ENCODE assay signal across 1 cellular context in the genomic region with DNA sequence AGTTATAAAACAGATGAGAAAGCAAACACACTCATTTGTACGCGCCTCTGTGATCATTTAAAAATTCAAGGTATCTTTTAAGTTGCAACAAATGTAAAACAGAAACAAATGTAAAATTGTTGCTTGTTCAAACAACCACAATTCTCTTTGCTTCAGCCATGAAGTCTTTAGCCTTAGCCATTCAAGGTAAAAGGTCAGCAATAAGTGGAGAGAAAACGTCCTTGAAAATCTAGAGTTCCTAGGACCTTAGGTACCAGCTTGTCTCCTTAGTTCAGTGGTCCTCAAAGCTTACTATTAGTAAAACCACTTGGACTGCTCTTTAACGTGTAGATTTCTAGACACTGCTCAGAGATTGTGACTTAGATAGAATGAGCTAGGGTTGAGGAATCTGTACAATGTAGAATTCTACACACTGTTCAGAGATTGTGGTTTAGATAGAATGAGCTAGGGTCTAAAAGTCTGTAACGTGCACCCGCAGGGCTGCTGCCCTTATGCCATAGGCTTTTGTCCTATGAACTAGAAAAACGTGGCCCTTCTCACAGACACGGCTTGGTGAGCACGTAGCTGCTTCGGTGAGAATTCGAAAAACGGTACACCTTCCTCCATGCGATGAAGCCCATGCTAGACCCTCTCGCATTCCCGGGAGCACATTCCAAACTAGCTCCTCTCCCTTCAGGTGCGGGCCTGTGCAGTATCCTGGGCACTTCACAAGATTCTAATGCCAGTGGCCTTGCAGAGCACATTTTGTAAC.
A peak's percentile ranks its signal among the peaks of the same experiment; 100 is the strongest.
TF ChIP-seq lines count a peak whose summit lies in the region.

No MANE protein-coding gene starts in this region.

TF ChIP-seq in HepG2, 621 proteins besides CTCF, POLR2A, EP300 and RAD21 (continued from another document and continues in another):
- TF ChIP-seq, protein P1, sequence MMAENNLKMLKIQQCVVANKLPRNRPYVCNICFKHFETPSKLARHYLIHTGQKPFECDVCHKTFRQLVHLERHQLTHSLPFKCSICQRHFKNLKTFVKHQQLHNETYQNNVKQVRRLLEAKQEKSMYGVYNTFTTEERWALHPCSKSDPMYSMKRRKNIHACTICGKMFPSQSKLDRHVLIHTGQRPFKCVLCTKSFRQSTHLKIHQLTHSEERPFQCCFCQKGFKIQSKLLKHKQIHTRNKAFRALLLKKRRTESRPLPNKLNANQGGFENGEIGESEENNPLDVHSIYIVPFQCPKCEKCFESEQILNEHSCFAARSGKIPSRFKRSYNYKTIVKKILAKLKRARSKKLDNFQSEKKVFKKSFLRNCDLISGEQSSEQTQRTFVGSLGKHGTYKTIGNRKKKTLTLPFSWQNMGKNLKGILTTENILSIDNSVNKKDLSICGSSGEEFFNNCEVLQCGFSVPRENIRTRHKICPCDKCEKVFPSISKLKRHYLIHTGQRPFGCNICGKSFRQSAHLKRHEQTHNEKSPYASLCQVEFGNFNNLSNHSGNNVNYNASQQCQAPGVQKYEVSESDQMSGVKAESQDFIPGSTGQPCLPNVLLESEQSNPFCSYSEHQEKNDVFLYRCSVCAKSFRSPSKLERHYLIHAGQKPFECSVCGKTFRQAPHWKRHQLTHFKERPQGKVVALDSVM (CRISPR knock-in tag; IDR thresholded peaks at IDR 0.05) = no peak
- TF ChIP-seq, protein P2, sequence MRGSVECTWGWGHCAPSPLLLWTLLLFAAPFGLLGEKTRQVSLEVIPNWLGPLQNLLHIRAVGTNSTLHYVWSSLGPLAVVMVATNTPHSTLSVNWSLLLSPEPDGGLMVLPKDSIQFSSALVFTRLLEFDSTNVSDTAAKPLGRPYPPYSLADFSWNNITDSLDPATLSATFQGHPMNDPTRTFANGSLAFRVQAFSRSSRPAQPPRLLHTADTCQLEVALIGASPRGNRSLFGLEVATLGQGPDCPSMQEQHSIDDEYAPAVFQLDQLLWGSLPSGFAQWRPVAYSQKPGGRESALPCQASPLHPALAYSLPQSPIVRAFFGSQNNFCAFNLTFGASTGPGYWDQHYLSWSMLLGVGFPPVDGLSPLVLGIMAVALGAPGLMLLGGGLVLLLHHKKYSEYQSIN (CRISPR knock-in tag; IDR thresholded peaks at IDR 0.05; ENCODE audit: borderline replicate concordance) = no peak
- no peak for TF ChIP-seq MYNN (CRISPR knock-in tag; IDR thresholded peaks at IDR 0.05; ENCODE audit: low read depth)
- TF ChIP-seq, protein P3, sequence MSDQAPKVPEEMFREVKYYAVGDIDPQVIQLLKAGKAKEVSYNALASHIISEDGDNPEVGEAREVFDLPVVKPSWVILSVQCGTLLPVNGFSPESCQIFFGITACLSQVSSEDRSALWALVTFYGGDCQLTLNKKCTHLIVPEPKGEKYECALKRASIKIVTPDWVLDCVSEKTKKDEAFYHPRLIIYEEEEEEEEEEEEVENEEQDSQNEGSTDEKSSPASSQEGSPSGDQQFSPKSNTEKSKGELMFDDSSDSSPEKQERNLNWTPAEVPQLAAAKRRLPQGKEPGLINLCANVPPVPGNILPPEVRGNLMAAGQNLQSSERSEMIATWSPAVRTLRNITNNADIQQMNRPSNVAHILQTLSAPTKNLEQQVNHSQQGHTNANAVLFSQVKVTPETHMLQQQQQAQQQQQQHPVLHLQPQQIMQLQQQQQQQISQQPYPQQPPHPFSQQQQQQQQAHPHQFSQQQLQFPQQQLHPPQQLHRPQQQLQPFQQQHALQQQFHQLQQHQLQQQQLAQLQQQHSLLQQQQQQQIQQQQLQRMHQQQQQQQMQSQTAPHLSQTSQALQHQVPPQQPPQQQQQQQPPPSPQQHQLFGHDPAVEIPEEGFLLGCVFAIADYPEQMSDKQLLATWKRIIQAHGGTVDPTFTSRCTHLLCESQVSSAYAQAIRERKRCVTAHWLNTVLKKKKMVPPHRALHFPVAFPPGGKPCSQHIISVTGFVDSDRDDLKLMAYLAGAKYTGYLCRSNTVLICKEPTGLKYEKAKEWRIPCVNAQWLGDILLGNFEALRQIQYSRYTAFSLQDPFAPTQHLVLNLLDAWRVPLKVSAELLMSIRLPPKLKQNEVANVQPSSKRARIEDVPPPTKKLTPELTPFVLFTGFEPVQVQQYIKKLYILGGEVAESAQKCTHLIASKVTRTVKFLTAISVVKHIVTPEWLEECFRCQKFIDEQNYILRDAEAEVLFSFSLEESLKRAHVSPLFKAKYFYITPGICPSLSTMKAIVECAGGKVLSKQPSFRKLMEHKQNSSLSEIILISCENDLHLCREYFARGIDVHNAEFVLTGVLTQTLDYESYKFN (CRISPR knock-in tag; conservative IDR thresholded peaks at IDR 0.05) = 0 out of 2 replicates have a peak, but pooled peaks have one; percentile 18
- TF ChIP-seq, protein P4, sequence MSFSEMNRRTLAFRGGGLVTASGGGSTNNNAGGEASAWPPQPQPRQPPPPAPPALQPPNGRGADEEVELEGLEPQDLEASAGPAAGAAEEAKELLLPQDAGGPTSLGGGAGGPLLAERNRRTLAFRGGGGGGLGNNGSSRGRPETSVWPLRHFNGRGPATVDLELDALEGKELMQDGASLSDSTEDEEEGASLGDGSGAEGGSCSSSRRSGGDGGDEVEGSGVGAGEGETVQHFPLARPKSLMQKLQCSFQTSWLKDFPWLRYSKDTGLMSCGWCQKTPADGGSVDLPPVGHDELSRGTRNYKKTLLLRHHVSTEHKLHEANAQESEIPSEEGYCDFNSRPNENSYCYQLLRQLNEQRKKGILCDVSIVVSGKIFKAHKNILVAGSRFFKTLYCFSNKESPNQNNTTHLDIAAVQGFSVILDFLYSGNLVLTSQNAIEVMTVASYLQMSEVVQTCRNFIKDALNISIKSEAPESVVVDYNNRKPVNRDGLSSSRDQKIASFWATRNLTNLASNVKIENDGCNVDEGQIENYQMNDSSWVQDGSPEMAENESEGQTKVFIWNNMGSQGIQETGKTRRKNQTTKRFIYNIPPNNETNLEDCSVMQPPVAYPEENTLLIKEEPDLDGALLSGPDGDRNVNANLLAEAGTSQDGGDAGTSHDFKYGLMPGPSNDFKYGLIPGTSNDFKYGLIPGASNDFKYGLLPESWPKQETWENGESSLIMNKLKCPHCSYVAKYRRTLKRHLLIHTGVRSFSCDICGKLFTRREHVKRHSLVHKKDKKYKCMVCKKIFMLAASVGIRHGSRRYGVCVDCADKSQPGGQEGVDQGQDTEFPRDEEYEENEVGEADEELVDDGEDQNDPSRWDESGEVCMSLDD (CRISPR knock-in tag; IDR thresholded peaks at IDR 0.05; ENCODE audit: borderline replicate concordance) = no peak
- TF ChIP-seq MAFG (CRISPR knock-in tag; IDR thresholded peaks at IDR 0.05) = no peak
- TF ChIP-seq ZNF496 (CRISPR knock-in tag; IDR thresholded peaks at IDR 0.05; ENCODE audit: insufficient replicate concordance) = no peak
- TF ChIP-seq, protein P5, sequence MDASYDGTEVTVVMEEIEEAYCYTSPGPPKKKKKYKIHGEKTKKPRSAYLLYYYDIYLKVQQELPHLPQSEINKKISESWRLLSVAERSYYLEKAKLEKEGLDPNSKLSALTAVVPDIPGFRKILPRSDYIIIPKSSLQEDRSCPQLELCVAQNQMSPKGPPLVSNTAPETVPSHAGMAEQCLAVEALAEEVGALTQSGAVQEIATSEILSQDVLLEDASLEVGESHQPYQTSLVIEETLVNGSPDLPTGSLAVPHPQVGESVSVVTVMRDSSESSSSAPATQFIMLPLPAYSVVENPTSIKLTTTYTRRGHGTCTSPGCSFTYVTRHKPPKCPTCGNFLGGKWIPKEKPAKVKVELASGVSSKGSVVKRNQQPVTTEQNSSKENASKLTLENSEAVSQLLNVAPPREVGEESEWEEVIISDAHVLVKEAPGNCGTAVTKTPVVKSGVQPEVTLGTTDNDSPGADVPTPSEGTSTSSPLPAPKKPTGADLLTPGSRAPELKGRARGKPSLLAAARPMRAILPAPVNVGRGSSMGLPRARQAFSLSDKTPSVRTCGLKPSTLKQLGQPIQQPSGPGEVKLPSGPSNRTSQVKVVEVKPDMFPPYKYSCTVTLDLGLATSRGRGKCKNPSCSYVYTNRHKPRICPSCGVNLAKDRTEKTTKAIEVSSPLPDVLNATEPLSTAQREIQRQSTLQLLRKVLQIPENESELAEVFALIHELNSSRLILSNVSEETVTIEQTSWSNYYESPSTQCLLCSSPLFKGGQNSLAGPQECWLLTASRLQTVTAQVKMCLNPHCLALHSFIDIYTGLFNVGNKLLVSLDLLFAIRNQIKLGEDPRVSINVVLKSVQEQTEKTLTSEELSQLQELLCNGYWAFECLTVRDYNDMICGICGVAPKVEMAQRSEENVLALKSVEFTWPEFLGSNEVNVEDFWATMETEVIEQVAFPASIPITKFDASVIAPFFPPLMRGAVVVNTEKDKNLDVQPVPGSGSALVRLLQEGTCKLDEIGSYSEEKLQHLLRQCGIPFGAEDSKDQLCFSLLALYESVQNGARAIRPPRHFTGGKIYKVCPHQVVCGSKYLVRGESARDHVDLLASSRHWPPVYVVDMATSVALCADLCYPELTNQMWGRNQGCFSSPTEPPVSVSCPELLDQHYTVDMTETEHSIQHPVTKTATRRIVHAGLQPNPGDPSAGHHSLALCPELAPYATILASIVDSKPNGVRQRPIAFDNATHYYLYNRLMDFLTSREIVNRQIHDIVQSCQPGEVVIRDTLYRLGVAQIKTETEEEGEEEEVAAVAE (CRISPR knock-in tag; IDR thresholded peaks at IDR 0.05; ENCODE audit: borderline replicate concordance) = no peak
- TF ChIP-seq NCOA1 (CRISPR knock-in tag; IDR thresholded peaks at IDR 0.05) = no peak
- TF ChIP-seq ZNF674 (CRISPR knock-in tag; IDR thresholded peaks at IDR 0.05; ENCODE audit: low read depth) = no peak
- TF ChIP-seq TARDBP (CRISPR knock-in tag; IDR thresholded peaks at IDR 0.05) = no peak
- TF ChIP-seq, protein P6, sequence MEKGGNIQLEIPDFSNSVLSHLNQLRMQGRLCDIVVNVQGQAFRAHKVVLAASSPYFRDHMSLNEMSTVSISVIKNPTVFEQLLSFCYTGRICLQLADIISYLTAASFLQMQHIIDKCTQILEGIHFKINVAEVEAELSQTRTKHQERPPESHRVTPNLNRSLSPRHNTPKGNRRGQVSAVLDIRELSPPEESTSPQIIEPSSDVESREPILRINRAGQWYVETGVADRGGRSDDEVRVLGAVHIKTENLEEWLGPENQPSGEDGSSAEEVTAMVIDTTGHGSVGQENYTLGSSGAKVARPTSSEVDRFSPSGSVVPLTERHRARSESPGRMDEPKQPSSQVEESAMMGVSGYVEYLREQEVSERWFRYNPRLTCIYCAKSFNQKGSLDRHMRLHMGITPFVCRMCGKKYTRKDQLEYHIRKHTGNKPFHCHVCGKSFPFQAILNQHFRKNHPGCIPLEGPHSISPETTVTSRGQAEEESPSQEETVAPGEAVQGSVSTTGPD (CRISPR knock-in tag; IDR thresholded peaks at IDR 0.05) = no peak
- TF ChIP-seq ZNF263 (CRISPR knock-in tag; IDR thresholded peaks at IDR 0.05) = 0 out of 2 replicates have a peak, but pooled peaks have one; percentile 9
- TF ChIP-seq, protein P7, sequence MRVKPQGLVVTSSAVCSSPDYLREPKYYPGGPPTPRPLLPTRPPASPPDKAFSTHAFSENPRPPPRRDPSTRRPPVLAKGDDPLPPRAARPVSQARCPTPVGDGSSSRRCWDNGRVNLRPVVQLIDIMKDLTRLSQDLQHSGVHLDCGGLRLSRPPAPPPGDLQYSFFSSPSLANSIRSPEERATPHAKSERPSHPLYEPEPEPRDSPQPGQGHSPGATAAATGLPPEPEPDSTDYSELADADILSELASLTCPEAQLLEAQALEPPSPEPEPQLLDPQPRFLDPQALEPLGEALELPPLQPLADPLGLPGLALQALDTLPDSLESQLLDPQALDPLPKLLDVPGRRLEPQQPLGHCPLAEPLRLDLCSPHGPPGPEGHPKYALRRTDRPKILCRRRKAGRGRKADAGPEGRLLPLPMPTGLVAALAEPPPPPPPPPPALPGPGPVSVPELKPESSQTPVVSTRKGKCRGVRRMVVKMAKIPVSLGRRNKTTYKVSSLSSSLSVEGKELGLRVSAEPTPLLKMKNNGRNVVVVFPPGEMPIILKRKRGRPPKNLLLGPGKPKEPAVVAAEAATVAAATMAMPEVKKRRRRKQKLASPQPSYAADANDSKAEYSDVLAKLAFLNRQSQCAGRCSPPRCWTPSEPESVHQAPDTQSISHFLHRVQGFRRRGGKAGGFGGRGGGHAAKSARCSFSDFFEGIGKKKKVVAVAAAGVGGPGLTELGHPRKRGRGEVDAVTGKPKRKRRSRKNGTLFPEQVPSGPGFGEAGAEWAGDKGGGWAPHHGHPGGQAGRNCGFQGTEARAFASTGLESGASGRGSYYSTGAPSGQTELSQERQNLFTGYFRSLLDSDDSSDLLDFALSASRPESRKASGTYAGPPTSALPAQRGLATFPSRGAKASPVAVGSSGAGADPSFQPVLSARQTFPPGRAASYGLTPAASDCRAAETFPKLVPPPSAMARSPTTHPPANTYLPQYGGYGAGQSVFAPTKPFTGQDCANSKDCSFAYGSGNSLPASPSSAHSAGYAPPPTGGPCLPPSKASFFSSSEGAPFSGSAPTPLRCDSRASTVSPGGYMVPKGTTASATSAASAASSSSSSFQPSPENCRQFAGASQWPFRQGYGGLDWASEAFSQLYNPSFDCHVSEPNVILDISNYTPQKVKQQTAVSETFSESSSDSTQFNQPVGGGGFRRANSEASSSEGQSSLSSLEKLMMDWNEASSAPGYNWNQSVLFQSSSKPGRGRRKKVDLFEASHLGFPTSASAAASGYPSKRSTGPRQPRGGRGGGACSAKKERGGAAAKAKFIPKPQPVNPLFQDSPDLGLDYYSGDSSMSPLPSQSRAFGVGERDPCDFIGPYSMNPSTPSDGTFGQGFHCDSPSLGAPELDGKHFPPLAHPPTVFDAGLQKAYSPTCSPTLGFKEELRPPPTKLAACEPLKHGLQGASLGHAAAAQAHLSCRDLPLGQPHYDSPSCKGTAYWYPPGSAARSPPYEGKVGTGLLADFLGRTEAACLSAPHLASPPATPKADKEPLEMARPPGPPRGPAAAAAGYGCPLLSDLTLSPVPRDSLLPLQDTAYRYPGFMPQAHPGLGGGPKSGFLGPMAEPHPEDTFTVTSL (CRISPR knock-in tag; IDR thresholded peaks at IDR 0.05; ENCODE audit: borderline replicate concordance) = peak; percentile 35; the same call in 1 of the 2 replicates
- no peak for TF ChIP-seq ZNF121 (CRISPR knock-in tag; IDR thresholded peaks at IDR 0.05)
- TF ChIP-seq ZBTB38 (CRISPR knock-in tag; IDR thresholded peaks at IDR 0.05) = 0 out of 2 replicates have a peak, but pooled peaks have one; percentile 50
- TF ChIP-seq CHD4 (IDR thresholded peaks at IDR 0.05; ENCODE audit: borderline replicate concordance, low read length) = no peak
- TF ChIP-seq ZMAT3 (CRISPR knock-in tag; conservative IDR thresholded peaks at IDR 0.05) = 0 out of 2 replicates have a peak, but pooled peaks have one; percentile 54
- no peak for TF ChIP-seq GZF1 (CRISPR knock-in tag; IDR thresholded peaks at IDR 0.05)
- no peak for TF ChIP-seq HMG20A (CRISPR knock-in tag; IDR thresholded peaks at IDR 0.05; ENCODE audit: borderline replicate concordance)
- no peak for TF ChIP-seq ZNF101 (CRISPR knock-in tag; IDR thresholded peaks at IDR 0.05; ENCODE audit: borderline replicate concordance, low read depth)
- no peak for TF ChIP-seq DMAP1 (CRISPR knock-in tag; IDR thresholded peaks at IDR 0.05)
- no peak for TF ChIP-seq ZNF619 (CRISPR knock-in tag; IDR thresholded peaks at IDR 0.05)
- TF ChIP-seq ARID2 (CRISPR knock-in tag; IDR thresholded peaks at IDR 0.05; ENCODE audit: borderline replicate concordance) = no peak
- TF ChIP-seq MAFF (IDR thresholded peaks at IDR 0.05; ENCODE audit: low read depth, low read length) = peak; percentile 10; the same call in 1 of the 2 replicates
- TF ChIP-seq SPEN (CRISPR knock-in tag; IDR thresholded peaks at IDR 0.05; ENCODE audit: low read depth) = peak; percentile 42; the same call in 1 of the 2 replicates
- no peak for TF ChIP-seq RFX3 (CRISPR knock-in tag; IDR thresholded peaks at IDR 0.05)
- no peak for TF ChIP-seq ZNF460 (CRISPR knock-in tag; IDR thresholded peaks at IDR 0.05; ENCODE audit: borderline replicate concordance)
- TF ChIP-seq ATM (IDR thresholded peaks at IDR 0.05; ENCODE audit: borderline replicate concordance) = no peak
- peak; percentile 59; the same call in 1 of the 2 replicates for TF ChIP-seq KMT2A (CRISPR knock-in tag; IDR thresholded peaks at IDR 0.05)
- TF ChIP-seq RAD51 (IDR thresholded peaks at IDR 0.05; ENCODE audit: borderline replicate concordance) = no peak
